15 cellular contexts compared by ENCODE assay signal in the genomic region with DNA sequence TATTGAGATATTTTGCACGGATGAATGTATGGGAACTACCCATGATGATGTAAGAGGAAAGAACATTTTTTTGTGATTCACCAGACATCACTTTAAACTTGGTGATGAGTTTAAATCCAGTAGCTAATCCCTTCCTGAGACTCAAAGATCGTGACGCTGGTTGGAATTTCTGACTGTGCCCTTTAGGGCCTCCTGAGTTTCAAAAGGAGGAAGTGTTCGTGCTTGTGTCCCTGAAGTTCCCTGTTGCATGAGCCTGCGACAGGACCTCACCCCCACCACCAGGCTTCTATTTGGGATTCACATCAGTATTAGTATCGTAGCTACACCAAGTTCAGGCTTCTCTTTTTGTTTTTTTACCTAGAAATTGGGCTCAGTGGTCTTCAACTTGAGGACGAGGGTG. TPM values are rescaled to one million over a fixed set of nuclear protein-coding genes. Genes with fewer than 3 reads are reported as not detected.
DNase-seq lines count a peak whose midpoint lies in the region; FAIRE-seq and TF ChIP-seq lines count a peak whose summit lies in the region.
"Had no signal": no experiment of that assay in that cellular context is flagged by ENCODE, and none has a peak within 500 bp of the region (broad histone marks: within the 10 kb centered on the region; RNA-seq: fewer than 3 reads in every experiment).

No MANE protein-coding gene starts in this region.

- no peak overlapping the region for H3K14ac ChIP-seq in trophoblast cell (ENCODE audit: low read length)

- intact Hi-C loops in colonic mucosa (cut with DNase I) = no loop called here
- intact Hi-C loops in esophagus squamous epithelium (cut with DNase I) = no loop called here
- intact Hi-C loops in Caco-2 (cut with micrococcal nuclease; ENCODE audit: unreplicated experiment) = no loop called here

- H4K12ac ChIP-seq in trophoblast cell (ENCODE audit: low read depth, low read length) = no peak overlapping the region

- H4K20me1 ChIP-seq in OCI-LY3 (ENCODE audit: insufficient read depth, low read length) = no peaks in the 10 kb centered on the region

- WGBS in endodermal cell (ENCODE audit: insufficient coverage in 1 of 2, insufficient read length in 1 of 2), 2 experiments = 81 to 86% methylated on average over 7 of the region's 7 CpGs
- WGBS in trophoblast cell (ENCODE audit: extremely low coverage, insufficient coverage, insufficient read length) = no CpG with 5 or more reads among the region's 7 CpGs
- WGBS in esophagus squamous epithelium, 2 donors = 40 to 52% methylated on average over 6 of the region's 7 CpGs

- H3K27ac Mint-ChIP-seq in endodermal cell (peak overlapping the region; percentile 42), Caco-2 (ENCODE audit: unreplicated experiment) (no peak overlapping the region)
- H3K27ac Mint-ChIP-seq: activated CD4-positive, alpha-beta memory T cell treated with anti-CD3 and anti-CD28 coated beads for 36 hours; activated naive CD8-positive, alpha-beta T cell treated with anti-CD3 and anti-CD28 coated beads, Interleukin-2, amount 10 ng/mL, durations not matched to agents 7 days and 5 days had no signal

- no peak overlapping the region for H2AFZ ChIP-seq in OCI-LY3 (ENCODE audit: low read depth, low read length)
- H2AFZ ChIP-seq in trophoblast cell (ENCODE audit: insufficient read depth, low read length, poor library complexity) = no peak overlapping the region

- no peaks in the 10 kb centered on the region for H3K9me3 Mint-ChIP-seq in endodermal cell
- no peaks in the 10 kb centered on the region for H3K9me3 Mint-ChIP-seq in Caco-2 (ENCODE audit: unreplicated experiment)
- H3K9me3 Mint-ChIP-seq: activated CD4-positive, alpha-beta memory T cell treated with anti-CD3 and anti-CD28 coated beads for 36 hours; activated naive CD8-positive, alpha-beta T cell treated with anti-CD3 and anti-CD28 coated beads, Interleukin-2, amount 10 ng/mL, durations not matched to agents 7 days and 5 days had no signal

- H3K79me1 ChIP-seq in trophoblast cell (ENCODE audit: low read length) = no peaks in the 10 kb centered on the region

- H3K18ac ChIP-seq in trophoblast cell (ENCODE audit: low read length) = no peak overlapping the region

- no peak overlapping the region for H4K91ac ChIP-seq in trophoblast cell (ENCODE audit: low read depth, low read length)

- no peaks in the 10 kb centered on the region for H3K27me3 Mint-ChIP-seq in endodermal cell (ENCODE audit: insufficient read depth)
- no peaks in the 10 kb centered on the region for H3K27me3 Mint-ChIP-seq in Caco-2 (ENCODE audit: insufficient read depth, unreplicated experiment)
- H3K27me3 Mint-ChIP-seq: activated CD4-positive, alpha-beta memory T cell treated with anti-CD3 and anti-CD28 coated beads for 36 hours had no signal

- peak overlapping the region; percentile 46 for H3K4me2 ChIP-seq in OCI-LY3 (ENCODE audit: low read length)
- H3K4me2 ChIP-seq in trophoblast cell (ENCODE audit: low read length) = no peak overlapping the region

- no peak for TF ChIP-seq CTCF in OCI-LY3 (IDR thresholded peaks at IDR 0.05; ENCODE audit: low read depth, low read length)
- no peak for TF ChIP-seq CTCF in endodermal cell (conservative IDR thresholded peaks at IDR 0.05)
- no peak for TF ChIP-seq CTCF in colonic mucosa (IDR thresholded peaks at IDR 0.05)
- peak in 1 of 6 experiments; percentile 24 for TF ChIP-seq CTCF in esophagus squamous epithelium (IDR thresholded peaks at IDR 0.05)
- no peak for TF ChIP-seq CTCF in Caco-2 (IDR thresholded peaks at IDR 0.05; ENCODE audit: insufficient read depth in 1 of 2, low read depth in 1 of 2, low read length in 1 of 2, severe bottlenecking in 1 of 2, unreplicated experiment in 1 of 2)
- no peak for TF ChIP-seq CTCF in BE2C (IDR thresholded peaks at IDR 0.05; ENCODE audit: low read depth, low read length)

- H2BK12ac ChIP-seq in trophoblast cell (ENCODE audit: low read length) = no peak overlapping the region

- H3K4me1 ChIP-seq in OCI-LY3 (ENCODE audit: low read length) (peaks cover 20% of the 10 kb centered on the region), endodermal cell (ENCODE audit: control insufficient read depth, insufficient read depth, low read length) (no peaks in the 10 kb centered on the region), trophoblast cell (ENCODE audit: control insufficient read depth in 1 of 2, insufficient read depth in 2 of 2, low read length in 2 of 2) (peaks cover under 1% of the 10 kb centered on the region in 2 experiments), colonic mucosa (no peaks in the 10 kb centered on the region), esophagus squamous epithelium (no peaks in the 10 kb centered on the region), Caco-2 (no peaks in the 10 kb centered on the region), BE2C (no peaks in the 10 kb centered on the region)
- H3K4me1 ChIP-seq: SJSA1 had no signal

- TF ChIP-seq POLR2A in GM12891 (IDR thresholded peaks at IDR 0.05; ENCODE audit: low read depth, low read length) (no peak), esophagus squamous epithelium (IDR thresholded peaks at IDR 0.05) (no peak)

- H3K4me3 ChIP-seq in OCI-LY3 (ENCODE audit: low read length) = no peak overlapping the region
- H3K4me3 ChIP-seq in endodermal cell (ENCODE audit: low read length) = no peak overlapping the region
- no peak overlapping the region for H3K4me3 ChIP-seq in trophoblast cell (ENCODE audit: low read depth, low read length)
- no peak overlapping the region for H3K4me3 ChIP-seq in colonic mucosa
- no peak overlapping the region for H3K4me3 ChIP-seq in esophagus squamous epithelium
- H3K4me3 ChIP-seq in Caco-2 (ENCODE audit: low read depth, low read length) = no peak overlapping the region
- no peak overlapping the region for H3K4me3 ChIP-seq in BE2C (ENCODE audit: low read depth, low read length)
- H3K4me3 ChIP-seq: SJSA1, vagina had no signal

- no peak overlapping the region for H2BK120ac ChIP-seq in trophoblast cell (ENCODE audit: insufficient read depth, low read length, poor library complexity)

- H3K79me2 ChIP-seq in OCI-LY3 (ENCODE audit: low read length) (no peaks in the 10 kb centered on the region), trophoblast cell (ENCODE audit: control insufficient read depth, insufficient read depth, low read length, poor library complexity) (no peaks in the 10 kb centered on the region)

- H3K4me1 Mint-ChIP-seq in endodermal cell (no peaks in the 10 kb centered on the region), Caco-2 (ENCODE audit: low read depth, unreplicated experiment) (peaks cover under 1% of the 10 kb centered on the region)
- H3K4me1 Mint-ChIP-seq: activated naive CD8-positive, alpha-beta T cell treated with anti-CD3 and anti-CD28 coated beads, Interleukin-2, amount 10 ng/mL, durations not matched to agents 7 days and 5 days had no signal

- no peak overlapping the region for H3K4ac ChIP-seq in trophoblast cell (ENCODE audit: low read depth, low read length)

- CTCF ChIA-PET in Caco-2 (lab: Charles Lee) = no interaction called here

- H2BK5ac ChIP-seq in trophoblast cell (ENCODE audit: low read depth, low read length, poor library complexity) = no peak overlapping the region

- H3K9ac ChIP-seq in OCI-LY3 (ENCODE audit: low read length) (peak overlapping the region; percentile 2; the same call in 1 of the 2 replicates), endodermal cell (ENCODE audit: extremely low read depth, low read length, poor library complexity, severe bottlenecking) (no peak overlapping the region), trophoblast cell (ENCODE audit: low read length) (no peak overlapping the region), colonic mucosa (ENCODE audit: low read depth in 2 of 2, low read length in 2 of 2) (no peak overlapping the region)

- POLR2A ChIA-PET in Caco-2 (lab: Charles Lee) = no interaction called here

- H3K4me3 Mint-ChIP-seq in endodermal cell = no peak overlapping the region
- no peak overlapping the region for H3K4me3 Mint-ChIP-seq in Caco-2 (ENCODE audit: unreplicated experiment)
- H3K4me3 Mint-ChIP-seq: activated CD4-positive, alpha-beta memory T cell treated with anti-CD3 and anti-CD28 coated beads for 36 hours; activated naive CD8-positive, alpha-beta T cell treated with anti-CD3 and anti-CD28 coated beads, Interleukin-2, amount 10 ng/mL, durations not matched to agents 7 days and 5 days had no signal

- H3K9me3 ChIP-seq in OCI-LY3 (ENCODE audit: insufficient read depth, low read length) (no peaks in the 10 kb centered on the region), endodermal cell (ENCODE audit: control insufficient read depth, low read length) (no peaks in the 10 kb centered on the region), trophoblast cell (ENCODE audit: insufficient read depth, low read depth, low read length) (no peaks in the 10 kb centered on the region), colonic mucosa (no peaks in the 10 kb centered on the region), esophagus squamous epithelium (no peaks in the 10 kb centered on the region), Caco-2 (no peaks in the 10 kb centered on the region), BE2C (no peaks in the 10 kb centered on the region)
- H3K9me3 ChIP-seq: SJSA1, vagina had no signal

- no peak overlapping the region for H3K27ac ChIP-seq in OCI-LY3 (ENCODE audit: low read length)
- H3K27ac ChIP-seq in endodermal cell (ENCODE audit: low read depth, low read length) = no peak overlapping the region
- no peak overlapping the region for H3K27ac ChIP-seq in trophoblast cell (ENCODE audit: low read depth, low read length)
- no peak overlapping the region for H3K27ac ChIP-seq in colonic mucosa
- no peak overlapping the region for H3K27ac ChIP-seq in esophagus squamous epithelium
- H3K27ac ChIP-seq: SJSA1, vagina had no signal

- H3K36me3 ChIP-seq in OCI-LY3 (replicated peaks; ENCODE audit: low read depth, low read length) (no peaks in the 10 kb centered on the region), endodermal cell (ENCODE audit: control insufficient read depth, insufficient read depth, low read length) (no peaks in the 10 kb centered on the region), trophoblast cell (ENCODE audit: control insufficient read depth in 1 of 2, insufficient read depth in 2 of 2, low read length in 2 of 2) (no peaks in the 10 kb centered on the region), colonic mucosa (no peaks in the 10 kb centered on the region), esophagus squamous epithelium (no peaks in the 10 kb centered on the region), Caco-2 (ENCODE audit: control insufficient read depth, insufficient read depth, low read length) (no peaks in the 10 kb centered on the region), BE2C (no peaks in the 10 kb centered on the region)
- H3K36me3 ChIP-seq: SJSA1, vagina had no signal

- DNase-seq in GM12891 (ENCODE audit: insufficient read length, low spot score) (no peak), endodermal cell (peak; percentile 43), trophoblast cell (peak; percentile 55 to 57), colonic mucosa (no peak), esophagus squamous epithelium (lab: John Stamatoyannopoulos, UW) (no peak), Caco-2 (no peak), BE2C (no peak)
- DNase-seq: activated CD4-positive, alpha-beta memory T cell treated with anti-CD3 and anti-CD28 coated beads for 36 hours; activated naive CD8-positive, alpha-beta T cell treated with anti-CD3 and anti-CD28 coated beads, Interleukin-2, amount 10 ng/mL, durations not matched to agents 7 days and 5 days; Calu3; effector CD4-positive, alpha-beta T cell; NCI-H2227 treated with DMSO at 0.1 percent for 48 hours had no signal

- no peak for FAIRE-seq in GM12891 (lab: Jason Lieb, UNC)

- H3K36me3 Mint-ChIP-seq in endodermal cell (ENCODE audit: low read depth) = no peaks in the 10 kb centered on the region
- H3K36me3 Mint-ChIP-seq in Caco-2 (ENCODE audit: insufficient read depth, unreplicated experiment) = no peaks in the 10 kb centered on the region
- H3K36me3 Mint-ChIP-seq: activated CD4-positive, alpha-beta memory T cell treated with anti-CD3 and anti-CD28 coated beads for 36 hours; activated naive CD8-positive, alpha-beta T cell treated with anti-CD3 and anti-CD28 coated beads, Interleukin-2, amount 10 ng/mL, durations not matched to agents 7 days and 5 days had no signal

- no peak overlapping the region for H4K8ac ChIP-seq in trophoblast cell (ENCODE audit: low read depth, low read length)

- no peak overlapping the region for H2AK5ac ChIP-seq in trophoblast cell (ENCODE audit: low read length)

- BruUV-seq in Caco-2 (replicated peaks; lab: Mats Ljungman, UMichigan) = no TSS peak

- H3K23ac ChIP-seq in trophoblast cell (ENCODE audit: low read length) = no peak overlapping the region

- H3K27me3 ChIP-seq in OCI-LY3 (ENCODE audit: low read depth, low read length) (peaks cover 8% of the 10 kb centered on the region), endodermal cell (ENCODE audit: control insufficient read depth, insufficient read depth, low read length, poor library complexity, severe bottlenecking) (no peaks in the 10 kb centered on the region), trophoblast cell (ENCODE audit: insufficient read depth, low read length) (no peaks in the 10 kb centered on the region), colonic mucosa (no peaks in the 10 kb centered on the region), esophagus squamous epithelium (no peaks in the 10 kb centered on the region), Caco-2 (replicated peaks; ENCODE audit: control insufficient read depth, insufficient read depth, low read length) (no peaks in the 10 kb centered on the region), BE2C (no peaks in the 10 kb centered on the region; the same call in none of the 2 replicates)
- H3K27me3 ChIP-seq: SJSA1, vagina had no signal

RNA-seq across cellular contexts. Expression of gene RIN3, which starts 18.5 kb away (rescaled TPM):
- 7.6 TPM for polyA plus RNA-seq in GM12891 (2012; ENCODE audit: low read depth, missing spikeins)
- total RNA-seq in endodermal cell (1 to 10 TPM; 5.2 to 6.0 TPM), colonic mucosa (10 to 100 TPM; 18.4 to 23.2 TPM), esophagus squamous epithelium (1 to 10 TPM; 1.9 to 9.7 (median 4.4) TPM), Caco-2 (2022) (18.4 and 20.7 TPM in 2 replicates)
- polyA plus RNA-seq in endodermal cell (2013, experiment 1 of 2) = 2.5 TPM
- polyA plus RNA-seq in endodermal cell (2013, experiment 2 of 2) = 2.6 TPM
- 34.8 and 36.0 TPM in 2 replicates for polyA plus RNA-seq in trophoblast cell (2013)
- not detected for polyA plus RNA-seq in BE2C (2012; ENCODE audit: insufficient read depth, insufficient read length, low read depth)

Comparison
In these comparisons a context has a peak if more than half of its experiments do, and no peak if none do; other contexts are left out.
1. DNase-seq: peak in endodermal cell (single experiment) and trophoblast cell (2 of 2); none in GM12891 (single experiment), colonic mucosa (single experiment), esophagus squamous epithelium (single experiment), Caco-2 (0 of 2) and BE2C (single experiment).